Comparison of ENCODE assay signal across 34 cellular contexts in genomic region chr9:14830057-14830456, GRCh38.
"Had no signal": no experiment of that assay in that cellular context is flagged by ENCODE, and none has a peak within 500 bp of the region (broad histone marks: within the 10 kb centered on the region; RNA-seq: fewer than 3 reads in every experiment).

No MANE protein-coding gene starts in this region.

- H3K9me3 ChIP-seq: adrenal gland, ascending aorta, body of pancreas, breast epithelium had no signal

- H3K4me1 ChIP-seq: adrenal gland, ascending aorta, body of pancreas, breast epithelium had no signal

- H3K27me3 ChIP-seq: adrenal gland, ascending aorta, body of pancreas, brain microvascular endothelial cell, breast epithelium, cardiac muscle cell had no signal

- ATAC-seq: activated naive CD4-positive, alpha-beta T cell treated with anti-CD3 and anti-CD28 coated beads, Interleukin-2, amount 50 U/mL, for 72 hours; activated naive CD8-positive, alpha-beta T cell treated with anti-CD3 and anti-CD28 coated beads, Interleukin-2, amount 50 U/mL, for 24 hours; activated T-cell treated with anti-CD3 and anti-CD28 coated beads, Interleukin-2, amount 50 U/mL, for 4 hours; activated T-cell treated with anti-CD3 and anti-CD28 coated beads, Interleukin-2, amount 50 U/mL, for 72 hours; activated T-helper 17 cell treated with anti-CD3 and anti-CD28 coated beads, Interleukin-2, amount 50 U/mL, for 72 hours; body of pancreas had no signal

- H3K27ac ChIP-seq: adrenal gland, ascending aorta, body of pancreas, brain microvascular endothelial cell, breast epithelium, cardiac muscle cell had no signal

- FAIRE-seq: astrocyte, bronchial epithelial cell had no signal

- DNase-seq: activated effector memory CD4-positive, alpha-beta T cell treated with anti-CD3 and anti-CD28 coated beads, Interleukin-2, amount 50 U/mL, for 16 hours; activated effector memory CD4-positive, alpha-beta T cell treated with Interleukin-2 at 50 U/mL for 16 hours; activated gamma-delta T cell; activated gamma-delta T cell treated with Interleukin-2 at 50 U/mL for 16 hours; activated naive CD4-positive, alpha-beta T cell; activated naive CD4-positive, alpha-beta T cell treated with anti-CD3 and anti-CD28 coated beads for 36 hours; activated naive CD4-positive, alpha-beta T cell treated with anti-CD3 and anti-CD28 coated beads, Interleukin-2, amount 10 ng/mL, durations not matched to agents 7 days and 5 days; activated naive CD4-positive, alpha-beta T cell treated with anti-CD3 and anti-CD28 coated beads, Interleukin-2, amount 50 U/mL, for 16 hours; activated naive CD4-positive, alpha-beta T cell treated with Interleukin-2 at 50 U/mL for 16 hours; activated naive CD8-positive, alpha-beta T cell treated with anti-CD3 and anti-CD28 coated beads for 36 hours; activated naive CD8-positive, alpha-beta T cell treated with anti-CD3 and anti-CD28 coated beads, Interleukin-2, amount 10 ng/mL, durations not matched to agents 7 days and 5 days; activated naive CD8-positive, alpha-beta T cell treated with anti-CD3 and anti-CD28 coated beads, Interleukin-2, amount 50 U/mL, for 24 hours; activated T-cell treated with anti-CD3 and anti-CD28 coated beads, Interleukin-2, amount 50 U/mL, for 1 hour; activated T-cell treated with anti-CD3 and anti-CD28 coated beads, Interleukin-2, amount 50 U/mL, for 24 hours; activated T-cell treated with anti-CD3 and anti-CD28 coated beads, Interleukin-2, amount 50 U/mL, for 4 hours; activated T-cell treated with anti-CD3 and anti-CD28 coated beads, Interleukin-2, amount 50 U/mL, for 48 hours; activated T-cell treated with anti-CD3 and anti-CD28 coated beads, Interleukin-2, amount 50 U/mL, for 72 hours; adrenal gland; amniotic stem cell; amygdala; anterior cingulate cortex; aorta; body of pancreas; brain microvascular endothelial cell; caudate nucleus; central memory CD4-positive, alpha-beta T cell; cerebellar nuclear complex had no signal

- H3K36me3 ChIP-seq: adrenal gland, brain microvascular endothelial cell, breast epithelium had no signal

- H3K4me3 ChIP-seq: adrenal gland, ascending aorta, body of pancreas, breast epithelium, cardiac muscle cell had no signal
